In the genomic region with DNA sequence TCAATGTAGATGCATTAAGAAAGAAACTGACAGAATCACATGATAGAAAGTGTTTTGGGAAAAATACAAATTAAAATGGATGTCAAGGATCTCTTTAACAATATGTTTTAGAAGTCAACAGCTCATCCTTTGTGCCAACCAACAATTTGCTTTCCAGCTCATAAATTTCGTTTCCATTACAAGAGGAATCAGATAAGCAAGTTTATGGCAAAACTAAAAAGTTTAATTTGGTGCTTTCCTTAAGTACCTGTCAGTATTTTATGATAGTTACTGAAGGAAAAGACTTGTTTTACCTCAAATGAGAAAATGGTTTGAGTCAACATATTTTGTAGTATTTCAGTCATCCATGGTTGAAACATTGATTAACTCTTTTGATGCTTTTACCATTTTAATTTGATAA, we compare ENCODE assay signal across 26 cellular contexts.
"Had no signal": no experiment of that assay in that cellular context is flagged by ENCODE, and none has a peak within 500 bp of the region (broad histone marks: within the 10 kb centered on the region; RNA-seq: fewer than 3 reads in every experiment).

No MANE protein-coding gene starts in this region.

- H3K4me1 ChIP-seq: left lung, lower lobe of right lung had no signal

- H3K4me3 Mint-ChIP-seq: dendritic cell treated with granulocyte-macrophage colony-stimulating factor and Interleukin-4, amounts not matched to agents 40 ng/mL and 50 ng/mL, for 4 days; effector memory CD8-positive, alpha-beta T cell; endodermal cell; mesothelial cell of epicardium; naive thymus-derived CD8-positive, alpha-beta T cell had no signal

- H3K4me3 ChIP-seq: esophagus squamous epithelium, gastrocnemius medialis, heart right ventricle, left lung, lower lobe of right lung, mucosa of descending colon had no signal

- H3K9me3 Mint-ChIP-seq: dendritic cell treated with granulocyte-macrophage colony-stimulating factor and Interleukin-4, amounts not matched to agents 40 ng/mL and 50 ng/mL, for 4 days; effector memory CD8-positive, alpha-beta T cell; endodermal cell; mesothelial cell of epicardium; naive thymus-derived CD8-positive, alpha-beta T cell had no signal

- H3K27ac Mint-ChIP-seq: dendritic cell treated with granulocyte-macrophage colony-stimulating factor and Interleukin-4, amounts not matched to agents 40 ng/mL and 50 ng/mL, for 4 days; effector memory CD8-positive, alpha-beta T cell; endodermal cell; mesothelial cell of epicardium; naive B cell; naive thymus-derived CD8-positive, alpha-beta T cell had no signal

- DNase-seq: cortex of kidney; effector CD8-positive, alpha-beta T cell; effector memory CD8-positive, alpha-beta T cell; endodermal cell; erythroblast; esophagus squamous epithelium; foreskin fibroblast; foreskin melanocyte; gastrocnemius medialis; glutamatergic neuron; head of caudate nucleus; heart right ventricle; hippocampal formation; left cardiac atrium; left lung; left ventricle myocardium superior; lower lobe of right lung; mesenchymal stem cell; mucosa of descending colon; naive B cell; naive thymus-derived CD8-positive, alpha-beta T cell had no signal

- H3K27me3 Mint-ChIP-seq: dendritic cell treated with granulocyte-macrophage colony-stimulating factor and Interleukin-4, amounts not matched to agents 40 ng/mL and 50 ng/mL, for 4 days; effector memory CD8-positive, alpha-beta T cell; naive B cell; naive thymus-derived CD8-positive, alpha-beta T cell had no signal

- FAIRE-seq: islet of Langerhans, keratinocyte had no signal

- H3K27me3 ChIP-seq: esophagus squamous epithelium, gastrocnemius medialis, heart right ventricle, left lung had no signal

- H3K9me3 ChIP-seq: esophagus squamous epithelium, gastrocnemius medialis, heart right ventricle, left lung, lower lobe of right lung, mucosa of descending colon had no signal

- ATAC-seq: effector memory CD8-positive, alpha-beta T cell; esophagus mucosa; gastrocnemius medialis; heart right ventricle; left cardiac atrium; left lung; left ventricle myocardium superior; lower lobe of right lung; mucosa of descending colon; naive thymus-derived CD8-positive, alpha-beta T cell had no signal

- H3K36me3 ChIP-seq: esophagus squamous epithelium, gastrocnemius medialis, heart right ventricle, left lung, lower lobe of right lung had no signal

- H3K36me3 Mint-ChIP-seq: mesothelial cell of epicardium had no signal
